7 cellular contexts compared by ENCODE assay signal in genomic region chr18:711330-711692, GRCh38. TPM values are rescaled to one million over a fixed set of nuclear protein-coding genes. Genes with fewer than 3 reads are reported as not detected.
A peak's percentile ranks its signal among the peaks of the same experiment; 100 is the strongest.
DNase-seq lines count a peak whose midpoint lies in the region; ATAC-seq and TF ChIP-seq lines count a peak whose summit lies in the region.

No MANE protein-coding gene starts in this region.

- peak overlapping the region; percentile 86 for H3K27ac ChIP-seq in left ventricle myocardium inferior (replicated peaks)

- H3K4me1 Mint-ChIP-seq in activated CD4-positive, alpha-beta memory T cell treated with anti-CD3 and anti-CD28 coated beads, Interleukin-2, amount 10 ng/mL, durations not matched to agents 7 days and 5 days = peaks cover 61% of the 10 kb centered on the region

- H3K4me2 ChIP-seq in skeletal muscle satellite cell (ENCODE audit: low read length) = peak overlapping the region; percentile 99

- H3K4me1 ChIP-seq in left ventricle myocardium inferior = peaks cover 34% of the 10 kb centered on the region
- peaks cover 32% of the 10 kb centered on the region for H3K4me1 ChIP-seq in skeletal muscle satellite cell (ENCODE audit: control insufficient read depth, insufficient read depth, low read length)

- peak overlapping the region; percentile 86 for H3K4me3 Mint-ChIP-seq in activated CD4-positive, alpha-beta memory T cell treated with anti-CD3 and anti-CD28 coated beads, Interleukin-2, amount 10 ng/mL, durations not matched to agents 7 days and 5 days

- POLR2A ChIA-PET in activated CD4-positive, alpha-beta memory T cell treated with anti-CD3 and anti-CD28 coated beads, Interleukin-2, amount 10 ng/mL, durations not matched to agents 7 days and 5 days (lab: Charles Lee) = interaction anchor here (1.0 to 4.3 kb wide), 5 partner anchors 53 to 443 kb away, joined by 3 to 32 read pairs (median 4); partner anchors contain the start of genes THOC1 and TYMS

- CTCF ChIA-PET in activated CD4-positive, alpha-beta memory T cell treated with anti-CD3 and anti-CD28 coated beads, Interleukin-2, amount 10 ng/mL, durations not matched to agents 7 days and 5 days (lab: Charles Lee) = interaction anchor here (0.6 to 6.9 kb wide), 5 partner anchors 13 to 1857 kb away, joined by 3 to 82 read pairs (median 3); no protein-coding TSS in a partner anchor

- H3K9me3 Mint-ChIP-seq in activated CD4-positive, alpha-beta memory T cell treated with anti-CD3 and anti-CD28 coated beads, Interleukin-2, amount 10 ng/mL, durations not matched to agents 7 days and 5 days = no peaks in the 10 kb centered on the region

- peaks cover 26% of the 10 kb centered on the region for H3K36me3 Mint-ChIP-seq in activated CD4-positive, alpha-beta memory T cell treated with anti-CD3 and anti-CD28 coated beads, Interleukin-2, amount 10 ng/mL, durations not matched to agents 7 days and 5 days (ENCODE audit: low read depth)

- ATAC-seq in GM18517 (IDR thresholded peaks at IDR 0.05; ENCODE audit: unreplicated experiment) = peak; percentile 9
- ATAC-seq in HG02852 (IDR thresholded peaks at IDR 0.05; ENCODE audit: unreplicated experiment) = peak; percentile 5
- ATAC-seq in HG02870 (IDR thresholded peaks at IDR 0.05; ENCODE audit: unreplicated experiment) = no peak

- H3K9me3 ChIP-seq in left ventricle myocardium inferior (replicated peaks) (peaks cover 26% of the 10 kb centered on the region), skeletal muscle satellite cell (replicated peaks; ENCODE audit: low read length) (no peaks in the 10 kb centered on the region)

- DNase-seq in activated CD4-positive, alpha-beta memory T cell treated with anti-CD3 and anti-CD28 coated beads, Interleukin-2, amount 10 ng/mL, durations not matched to agents 7 days and 5 days = no peak
- DNase-seq in left ventricle myocardium inferior = no peak
- no peak for DNase-seq in SIG-M5 treated with dmso at 0.1 percent for 504 hours (lab: John Stamatoyannopoulos, UW; ENCODE audit: unreplicated experiment)

- H3K27me3 ChIP-seq in left ventricle myocardium inferior (ENCODE audit: low read depth) (no peaks in the 10 kb centered on the region), skeletal muscle satellite cell (ENCODE audit: control insufficient read depth, insufficient read depth, low read length) (no peaks in the 10 kb centered on the region)

- intact Hi-C loops in left ventricle myocardium inferior (cut with micrococcal nuclease) = no loop called here

- H3K4me3 ChIP-seq in left ventricle myocardium inferior (peak overlapping the region; percentile 75), skeletal muscle satellite cell (ENCODE audit: low read length) (peak overlapping the region; percentile 74)

- H3K27me3 Mint-ChIP-seq in activated CD4-positive, alpha-beta memory T cell treated with anti-CD3 and anti-CD28 coated beads, Interleukin-2, amount 10 ng/mL, durations not matched to agents 7 days and 5 days = no peaks in the 10 kb centered on the region

- no peak for TF ChIP-seq CTCF in left ventricle myocardium inferior (IDR thresholded peaks at IDR 0.05; ENCODE audit: borderline replicate concordance)

- H3K36me3 ChIP-seq in left ventricle myocardium inferior = no peaks in the 10 kb centered on the region
- peaks cover 3% of the 10 kb centered on the region for H3K36me3 ChIP-seq in skeletal muscle satellite cell (ENCODE audit: insufficient read depth, low read length)

- peak overlapping the region; percentile 90 for H3K27ac Mint-ChIP-seq in activated CD4-positive, alpha-beta memory T cell treated with anti-CD3 and anti-CD28 coated beads, Interleukin-2, amount 10 ng/mL, durations not matched to agents 7 days and 5 days

- peak overlapping the region; percentile 98 for H3K9ac ChIP-seq in skeletal muscle satellite cell (ENCODE audit: low read depth, low read length)

RNA-seq across cellular contexts. Expression of gene ENOSF1, which starts 1.1 kb away (rescaled TPM):
- 10 to 100 TPM; 65.3 to 67.1 TPM for total RNA-seq in activated CD4-positive, alpha-beta memory T cell treated with anti-CD3 and anti-CD28 coated beads, Interleukin-2, amount 10 ng/mL, durations not matched to agents 7 days and 5 days
- 24.4 TPM for total RNA-seq in left ventricle myocardium inferior
- total RNA-seq in skeletal muscle satellite cell (2012; rRNA removed) = 29.3 and 46.6 TPM in 2 replicates

RNA-seq across cellular contexts. Expression of gene TYMS, which starts 53.9 kb away (rescaled TPM):
- total RNA-seq in activated CD4-positive, alpha-beta memory T cell treated with anti-CD3 and anti-CD28 coated beads, Interleukin-2, amount 10 ng/mL, durations not matched to agents 7 days and 5 days = 100 to 1,000 TPM; 279 to 288 TPM
- 3.1 TPM for total RNA-seq in left ventricle myocardium inferior
- total RNA-seq in skeletal muscle satellite cell (2012; rRNA removed) = 14.7 and 20.1 TPM in 2 replicates

Comparison
In these comparisons a context has a peak if more than half of its experiments do, and no peak if none do; other contexts are left out.
1. RNA of gene TYMS, which starts 53.9 kb away (total RNA-seq): 279 to 288 TPM in activated CD4-positive, alpha-beta memory T cell treated with anti-CD3 and anti-CD28 coated beads, Interleukin-2, amount 10 ng/mL, durations not matched to agents 7 days and 5 days; 3.1 TPM in left ventricle myocardium inferior (single experiment); every median in the first group is over 10 times any median in the second.